Comparison of ENCODE assay signal across 13 cellular contexts in the genomic region with DNA sequence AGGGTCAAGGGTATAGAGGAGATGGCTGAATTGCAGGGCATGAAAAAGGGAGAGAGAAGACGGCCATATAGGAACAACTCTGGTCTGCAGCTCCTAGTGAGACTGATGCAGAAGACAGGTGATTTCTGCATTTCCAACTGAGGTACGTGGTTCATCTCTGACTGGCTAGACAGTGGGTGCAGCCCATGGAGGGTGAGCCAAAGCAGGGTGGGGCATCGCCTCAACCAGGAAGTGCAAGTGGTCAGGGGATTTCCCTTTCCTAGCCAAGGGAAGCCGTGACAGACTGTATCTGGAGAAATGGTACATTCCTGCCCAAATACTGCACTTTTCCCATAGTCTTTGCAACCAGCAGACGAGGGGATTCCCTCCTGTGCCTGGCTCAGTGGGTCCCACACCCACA. TPM values are rescaled to one million over a fixed set of nuclear protein-coding genes. Genes with fewer than 3 reads are reported as not detected.
DNase-seq lines count a peak whose midpoint lies in the region.
"Had no signal": no experiment of that assay in that cellular context is flagged by ENCODE, and none has a peak within 500 bp of the region (broad histone marks: within the 10 kb centered on the region; RNA-seq: fewer than 3 reads in every experiment).

No MANE protein-coding gene starts in this region.

- H3K36me3 Mint-ChIP-seq in T-helper 1 cell treated with Interleukin-12 subunit alpha and Interleukin-12 subunit beta and Interleukin-4 antibody, amounts not matched to agents 30 μg/mL and 1 μg/mL, for 36 hours (ENCODE audit: low read depth) = peaks cover 21% of the 10 kb centered on the region
- peaks cover 0 to 3% (median 0%) of the 10 kb centered on the region in 3 donors for H3K36me3 Mint-ChIP-seq in immature natural killer cell

- peaks cover 31% of the 10 kb centered on the region for H3K9me3 Mint-ChIP-seq in T-helper 1 cell treated with Interleukin-12 subunit alpha and Interleukin-12 subunit beta and Interleukin-4 antibody, amounts not matched to agents 30 μg/mL and 1 μg/mL, for 36 hours
- H3K9me3 Mint-ChIP-seq in immature natural killer cell = peaks cover 0 to 5% (median under 1%) of the 10 kb centered on the region in 6 donors

- peak overlapping the region; percentile 62 for H3K4me3 Mint-ChIP-seq in T-helper 1 cell treated with Interleukin-12 subunit alpha and Interleukin-12 subunit beta and Interleukin-4 antibody, amounts not matched to agents 30 μg/mL and 1 μg/mL, for 36 hours
- peak overlapping the region; percentile 4 to 61 (median 36) for H3K4me3 Mint-ChIP-seq in immature natural killer cell

- peaks cover 19% of the 10 kb centered on the region for H3K27me3 Mint-ChIP-seq in T-helper 1 cell treated with Interleukin-12 subunit alpha and Interleukin-12 subunit beta and Interleukin-4 antibody, amounts not matched to agents 30 μg/mL and 1 μg/mL, for 36 hours (ENCODE audit: low read depth)
- peaks cover 3 to 9% (median 8%) of the 10 kb centered on the region in 3 donors for H3K27me3 Mint-ChIP-seq in immature natural killer cell (ENCODE audit: low read depth in 3 of 3)

- DNase-seq in CD1c-positive myeloid dendritic cell (ENCODE audit: extremely low spot score) (peak; percentile 30), activated T-helper 1 cell treated with Interleukin-2 at 50 U/mL for 16 hours (ENCODE audit: low read depth) (peak; percentile 18), immature natural killer cell (peak in 2 of 3 donors; percentile 16 to 36), cerebellar nuclear complex (lab: John Stamatoyannopoulos, UW) (no peak), NCI-H1436 (lab: John Stamatoyannopoulos, UW) (no peak), NCI-H1092 (lab: John Stamatoyannopoulos, UW) (no peak)
- DNase-seq in activated CD4-positive, CD25-positive, alpha-beta regulatory T cell treated with anti-CD3 and anti-CD28 coated beads, Interleukin-2, amount 50 U/mL, for 72 hours = no peak
- DNase-seq: heart right ventricle, Kasumi-1, SJCRH30, WERI-Rb-1 had no signal

- H3K27ac Mint-ChIP-seq in T-helper 1 cell treated with Interleukin-12 subunit alpha and Interleukin-12 subunit beta and Interleukin-4 antibody, amounts not matched to agents 30 μg/mL and 1 μg/mL, for 36 hours = peak overlapping the region; percentile 58
- peak overlapping the region in 3 of 6 donors; percentile 5 to 67 (median 24) for H3K27ac Mint-ChIP-seq in immature natural killer cell
- H3K27ac Mint-ChIP-seq: activated naive CD4-positive, alpha-beta T cell treated with anti-CD3 and anti-CD28 coated beads, Interleukin-2, amount 50 U/mL, for 72 hours had no signal

- H3K4me1 Mint-ChIP-seq in T-helper 1 cell treated with Interleukin-12 subunit alpha and Interleukin-12 subunit beta and Interleukin-4 antibody, amounts not matched to agents 30 μg/mL and 1 μg/mL, for 36 hours (ENCODE audit: low read depth) = peaks cover 33% of the 10 kb centered on the region
- H3K4me1 Mint-ChIP-seq in immature natural killer cell = peaks cover 19 to 21% of the 10 kb centered on the region in 2 donors

RNA-seq across cellular contexts. Expression of gene GNAQ, which starts 22.6 kb away (rescaled TPM):
- 1 to 10 TPM; 4.5 to 7.4 (median 5.1) TPM for polyA plus RNA-seq in immature natural killer cell

Comparison
In these comparisons a context has a peak if more than half of its experiments do, and no peak if none do; other contexts are left out.
1. DNase-seq: peak in CD1c-positive myeloid dendritic cell (single experiment), activated T-helper 1 cell treated with Interleukin-2 at 50 U/mL for 16 hours (single experiment) and immature natural killer cell (2 of 3); none in cerebellar nuclear complex (0 of 2), NCI-H1436 (single experiment), activated CD4-positive, CD25-positive, alpha-beta regulatory T cell treated with anti-CD3 and anti-CD28 coated beads, Interleukin-2, amount 50 U/mL, for 72 hours (single experiment) and NCI-H1092 (single experiment).